29 cellular contexts compared by ENCODE assay signal in genomic region chr7:68121655-68122054, GRCh38.
"Had no signal": no experiment of that assay in that cellular context is flagged by ENCODE, and none has a peak within 500 bp of the region (broad histone marks: within the 10 kb centered on the region; RNA-seq: fewer than 3 reads in every experiment).

No MANE protein-coding gene starts in this region.

- H3K36me3 ChIP-seq: adrenal gland had no signal

- H3K4me3 ChIP-seq: adrenal gland, body of pancreas had no signal

- H3K4me1 ChIP-seq: adrenal gland, body of pancreas had no signal

- DNase-seq: activated CD4-positive, alpha-beta memory T cell treated with anti-CD3 and anti-CD28 coated beads for 36 hours; activated CD4-positive, alpha-beta T cell treated with anti-CD3 and anti-CD28 coated beads for 36 hours; activated CD4-positive, alpha-beta T cell treated with anti-CD3 and anti-CD28 coated beads, Interleukin-2, amount 10 ng/mL, durations not matched to agents 24 days and 14 days; activated CD4-positive, CD25-positive, alpha-beta regulatory T cell; activated CD4-positive, CD25-positive, alpha-beta regulatory T cell treated with anti-CD3 and anti-CD28 coated beads, Interleukin-2, amount 50 U/mL, for 72 hours; activated CD8-positive, alpha-beta memory T cell treated with anti-CD3 and anti-CD28 coated beads, Interleukin-2, amount 10 ng/mL, durations not matched to agents 7 days and 5 days; activated CD8-positive, alpha-beta memory T cell treated with anti-CD3 and anti-CD28 coated beads, Interleukin-2, amount 50 U/mL, for 4 hours; activated CD8-positive, alpha-beta T cell treated with anti-CD3 and anti-CD28 coated beads, Interleukin-2, amount 10 ng/mL, durations not matched to agents 7 days and 5 days; activated effector memory CD4-positive, alpha-beta T cell treated with anti-CD3 and anti-CD28 coated beads, Interleukin-2, amount 50 U/mL, for 16 hours; activated naive CD4-positive, alpha-beta T cell treated with anti-CD3 and anti-CD28 coated beads for 36 hours; activated naive CD8-positive, alpha-beta T cell treated with anti-CD3 and anti-CD28 coated beads for 36 hours; activated naive CD8-positive, alpha-beta T cell treated with anti-CD3 and anti-CD28 coated beads, Interleukin-2, amount 50 U/mL, for 24 hours; activated T-cell treated with anti-CD3 and anti-CD28 coated beads, Interleukin-2, amount 50 U/mL, for 1 hour; activated T-cell treated with anti-CD3 and anti-CD28 coated beads, Interleukin-2, amount 50 U/mL, for 48 hours; adrenal gland; amygdala; aorta; body of pancreas; caudate nucleus; cortex of kidney; dermis blood vessel endothelial cell; effector CD4-positive, alpha-beta T cell; effector memory CD8-positive, alpha-beta T cell; foreskin fibroblast; head of caudate nucleus; T-helper 2 cell had no signal

- H3K27me3 ChIP-seq: adrenal gland, body of pancreas had no signal

- FAIRE-seq: colon, endothelial cell of umbilical vein, frontal cortex had no signal
